ENCODE assay signal across 9 cellular contexts in genomic region chr13:49436890-49437289, GRCh38. TPM values are rescaled to one million over a fixed set of nuclear protein-coding genes. Genes with fewer than 3 reads are reported as not detected.
DNase-seq lines count a peak whose midpoint lies in the region; ATAC-seq and TF ChIP-seq lines count a peak whose summit lies in the region.
"Had no signal": no experiment of that assay in that cellular context is flagged by ENCODE, and none has a peak within 500 bp of the region (broad histone marks: within the 10 kb centered on the region; RNA-seq: fewer than 3 reads in every experiment).

No MANE protein-coding gene starts in this region.

- CTCF ChIA-PET in OCI-LY7 (lab: Charles Lee; ENCODE audit: unreplicated experiment) = no interaction called here

- H3K27ac Mint-ChIP-seq in immature natural killer cell = no peak overlapping the region

- H3K36me3 ChIP-seq in OCI-LY7 (ENCODE audit: insufficient read depth, low read length) = peaks cover 6% of the 10 kb centered on the region

- no peak overlapping the region for H3K4me3 Mint-ChIP-seq in immature natural killer cell

- peaks cover 22% of the 10 kb centered on the region for H3K4me1 ChIP-seq in OCI-LY7 (ENCODE audit: insufficient read depth, low read length, poor library complexity, severe bottlenecking)

- BruUV-seq in OCI-LY7 (replicated peaks; lab: Mats Ljungman, UMichigan) = no TSS peak

- DNase-seq in OCI-LY7 (ENCODE audit: low spot score) (peak; percentile 40), fibroblast of gingiva (ENCODE audit: low read depth) (peak; percentile 71), omental fat pad (ENCODE audit: low spot score) (no peak), immature natural killer cell (no peak)
- DNase-seq: effector CD8-positive, alpha-beta T cell had no signal

- no peak overlapping the region for H3K4me2 ChIP-seq in OCI-LY7 (ENCODE audit: low read length)

- intact Hi-C loops in OCI-LY7 (cut with micrococcal nuclease; ENCODE audit: unreplicated experiment) = loop anchor here (2.0 to 5.0 kb wide), 2 partner anchors 136 to 190 kb away; partner anchors contain the start of gene CDADC1

- H3K4me1 Mint-ChIP-seq in immature natural killer cell = no peaks in the 10 kb centered on the region

- peaks cover 13 to 16% (median 16%) of the 10 kb centered on the region in 3 donors for H3K36me3 Mint-ChIP-seq in immature natural killer cell

- ATAC-seq in omental fat pad (ENCODE audit: low FRiP score) (peak; percentile 50), HG03039 (IDR thresholded peaks at IDR 0.05; ENCODE audit: unreplicated experiment) (no peak), HG03439 (IDR thresholded peaks at IDR 0.05; ENCODE audit: unreplicated experiment) (no peak), HG02885 (IDR thresholded peaks at IDR 0.05; ENCODE audit: poor library complexity, unreplicated experiment) (no peak)

- H3K4me3 ChIP-seq in OCI-LY7 (ENCODE audit: low read depth, low read length, poor library complexity, severe bottlenecking) = no peak overlapping the region

- H4K20me1 ChIP-seq in OCI-LY7 (ENCODE audit: insufficient read depth, low read length) = no peaks in the 10 kb centered on the region

- no peak overlapping the region for H2AFZ ChIP-seq in OCI-LY7 (ENCODE audit: low read length)

- TF ChIP-seq CTCF in C4-2B (conservative IDR thresholded peaks at IDR 0.05) = peak; percentile 31; the same call in 1 of the 2 replicates
- peak; percentile 49 for TF ChIP-seq CTCF in OCI-LY7 (conservative IDR thresholded peaks at IDR 0.05; ENCODE audit: low read length)
- no peak for TF ChIP-seq CTCF in omental fat pad (IDR thresholded peaks at IDR 0.05)

- no peaks in the 10 kb centered on the region for H3K9me2 ChIP-seq in OCI-LY7 (ENCODE audit: insufficient read depth, low read length)

- peaks cover 7% of the 10 kb centered on the region; the same call in 1 of the 2 replicates for H3K9me3 ChIP-seq in OCI-LY7 (ENCODE audit: low read length)

- no peaks in the 10 kb centered on the region; the same call in 1 of the 2 replicates for H3K79me2 ChIP-seq in OCI-LY7 (ENCODE audit: insufficient read depth, low read depth, low read length)

- no peaks in the 10 kb centered on the region for H3K9me3 Mint-ChIP-seq in immature natural killer cell

- H3K27me3 Mint-ChIP-seq in immature natural killer cell (ENCODE audit: low read depth in 3 of 3) = peaks cover 0 to 1% (median 0%) of the 10 kb centered on the region in 3 donors

- POLR2A ChIA-PET in OCI-LY7 (lab: Charles Lee) = interaction anchor here (0.6 to 2.2 kb wide), 8 partner anchors 8 to 192 kb away, joined by 3 to 11 read pairs (median 3); no protein-coding TSS in a partner anchor

- H3K27ac ChIP-seq in C4-2B (no peak overlapping the region), OCI-LY7 (ENCODE audit: low read depth, low read length, poor library complexity, severe bottlenecking) (no peak overlapping the region)

RNA-seq across cellular contexts. Expression of gene CAB39L, which starts 7.0 kb away (rescaled TPM):
- total RNA-seq in OCI-LY7 (2014; rRNA removed; shearing (Covaris generic)) = 5.4 and 9.6 TPM in 2 replicates
- total RNA-seq in OCI-LY7 (2022) (26.7 and 28.6 TPM in 2 replicates), omental fat pad (10 to 100 TPM; 16.0 to 39.4 (median 25.7) TPM)
- 10 to 100 TPM in 1 of 3 donors, 1 to 10 TPM in 2; 4.9 to 11.0 (median 7.0) TPM for polyA plus RNA-seq in immature natural killer cell

RNA-seq across cellular contexts. Expression of gene SETDB2, which starts 7.2 kb away (rescaled TPM):
- total RNA-seq in OCI-LY7 (2014; rRNA removed; shearing (Covaris generic)) = 22.0 and 23.3 TPM in 2 replicates
- 41.3 and 41.7 TPM in 2 replicates for total RNA-seq in OCI-LY7 (2022)
- 1 to 10 TPM; 5.6 to 9.6 (median 6.6) TPM for total RNA-seq in omental fat pad
- polyA plus RNA-seq in immature natural killer cell = 1 to 10 TPM; 5.5 to 8.8 (median 7.5) TPM

RNA-seq across cellular contexts. Expression of gene PHF11, which starts 58.9 kb away (rescaled TPM):
- 29.9 and 32.8 TPM in 2 replicates for total RNA-seq in OCI-LY7 (2014; rRNA removed; shearing (Covaris generic))
- total RNA-seq in OCI-LY7 (2022) (56.1 and 59.8 TPM in 2 replicates), omental fat pad (10 to 100 TPM; 22.9 to 54.2 (median 26.9) TPM)
- polyA plus RNA-seq in immature natural killer cell = 10 to 100 TPM; 67.1 to 79.2 (median 70.6) TPM

Comparison
In these comparisons a context has a peak if more than half of its experiments do, and no peak if none do; other contexts are left out.
1. CTCF ChIP-seq: peak in C4-2B (single experiment) and OCI-LY7 (single experiment); none in omental fat pad (0 of 3).
2. DNase-seq: peak in OCI-LY7 (single experiment) and fibroblast of gingiva (single experiment); none in omental fat pad (single experiment) and immature natural killer cell (0 of 3).